In genomic region chr20:14997791-14998190, GRCh38 we compare ENCODE assay signal across 14 cellular contexts.
DNase-seq lines count a peak whose midpoint lies in the region; ATAC-seq, FAIRE-seq and TF ChIP-seq lines count a peak whose summit lies in the region.
"Had no signal": no experiment of that assay in that cellular context is flagged by ENCODE, and none has a peak within 500 bp of the region (broad histone marks: within the 10 kb centered on the region; RNA-seq: fewer than 3 reads in every experiment).

No MANE protein-coding gene starts in this region.

- H3K79me2 ChIP-seq in astrocyte (ENCODE audit: insufficient read depth, low read length) = no peaks in the 10 kb centered on the region

- H3K27ac ChIP-seq in astrocyte (ENCODE audit: low read depth, low read length) = peak overlapping the region; percentile 32
- peak overlapping the region; percentile 2 for H3K27ac ChIP-seq in foreskin keratinocyte
- no peak overlapping the region for H3K27ac ChIP-seq in CD4-positive, alpha-beta T cell (ENCODE audit: low read depth, low read length)

- peak; percentile 92 for ATAC-seq in foreskin keratinocyte
- ATAC-seq in HG03095 (IDR thresholded peaks at IDR 0.05; ENCODE audit: unreplicated experiment) = no peak
- ATAC-seq in CD4-positive, alpha-beta T cell (ENCODE audit: poor library complexity) = no peak
- ATAC-seq in GM18517 (IDR thresholded peaks at IDR 0.05; ENCODE audit: unreplicated experiment) = no peak

- H4K20me1 ChIP-seq in astrocyte (ENCODE audit: insufficient read depth, low read length) = no peaks in the 10 kb centered on the region

- H3K27me3 Mint-ChIP-seq in astrocyte (ENCODE audit: low read depth, unreplicated experiment) = no peaks in the 10 kb centered on the region
- no peaks in the 10 kb centered on the region for H3K27me3 Mint-ChIP-seq in CD4-positive, alpha-beta T cell

- no peaks in the 10 kb centered on the region for H3K4me1 ChIP-seq in astrocyte (ENCODE audit: insufficient read depth, low read length)
- H3K4me1 ChIP-seq in foreskin keratinocyte = peaks cover 4% of the 10 kb centered on the region

- H3K4me2 ChIP-seq in astrocyte (ENCODE audit: low read length) = no peak overlapping the region

- no peak overlapping the region for H2AFZ ChIP-seq in astrocyte (ENCODE audit: low read depth, low read length)

- no peak for TF ChIP-seq CTCF in astrocyte (IDR thresholded peaks at IDR 0.05; ENCODE audit: insufficient read depth, low read depth, low read length)
- TF ChIP-seq CTCF in foreskin keratinocyte (conservative IDR thresholded peaks at IDR 0.05) = peak; percentile 33
- TF ChIP-seq CTCF in CD4-positive, alpha-beta T cell (IDR thresholded peaks at IDR 0.05) = no peak

- POLR2A ChIA-PET in CD4-positive, alpha-beta T cell (lab: Charles Lee) = no interaction called here

- DNase-seq in AG08395 (ENCODE audit: low spot score) (peak; percentile 55), HS-5 (ENCODE audit: low read depth) (peak; percentile 80), astrocyte (ENCODE audit: low read depth) (peak; percentile 56), foreskin keratinocyte (peak; percentile 80 to 90), NCI-H1694 (lab: John Stamatoyannopoulos, UW) (no peak)
- no peak for DNase-seq in CD4-positive, alpha-beta T cell
- DNase-seq: activated CD4-positive, CD25-positive, alpha-beta regulatory T cell treated with anti-CD3 and anti-CD28 coated beads, Interleukin-2, amount 50 U/mL, for 72 hours; cortex of kidney; GOT3; NCI-H2081 treated with DMSO at 0.1 percent for 48 hours had no signal

- H3K27me3 ChIP-seq in astrocyte (ENCODE audit: insufficient read depth, low read length) = no peaks in the 10 kb centered on the region
- no peaks in the 10 kb centered on the region for H3K27me3 ChIP-seq in foreskin keratinocyte
- no peaks in the 10 kb centered on the region for H3K27me3 ChIP-seq in CD4-positive, alpha-beta T cell (ENCODE audit: control insufficient read depth, insufficient read depth, low read length)

- no peaks in the 10 kb centered on the region for H3K36me3 ChIP-seq in astrocyte (ENCODE audit: insufficient read depth, low read length)

- CTCF ChIA-PET in CD4-positive, alpha-beta T cell (lab: Charles Lee) = no interaction called here

- H3K4me3 Mint-ChIP-seq in astrocyte (ENCODE audit: unreplicated experiment) = peak overlapping the region; percentile 28
- no peak overlapping the region for H3K4me3 Mint-ChIP-seq in CD4-positive, alpha-beta T cell

- H3K4me3 ChIP-seq in astrocyte (ENCODE audit: insufficient read depth, low read depth, low read length) = no peak overlapping the region

- peak overlapping the region; percentile 89 for H3K27ac Mint-ChIP-seq in astrocyte (ENCODE audit: unreplicated experiment)
- H3K27ac Mint-ChIP-seq in CD4-positive, alpha-beta T cell = no peak overlapping the region

- H3K36me3 Mint-ChIP-seq in astrocyte (ENCODE audit: low read depth, unreplicated experiment) = no peaks in the 10 kb centered on the region
- H3K36me3 Mint-ChIP-seq in CD4-positive, alpha-beta T cell (ENCODE audit: low read depth) = no peaks in the 10 kb centered on the region

- peaks cover 20% of the 10 kb centered on the region for H3K9me3 Mint-ChIP-seq in astrocyte (ENCODE audit: unreplicated experiment)
- H3K9me3 Mint-ChIP-seq in CD4-positive, alpha-beta T cell = peaks cover 11% of the 10 kb centered on the region

- H3K9ac ChIP-seq in astrocyte (ENCODE audit: low read length) = no peak overlapping the region

- H3K4me1 Mint-ChIP-seq in astrocyte (ENCODE audit: low read depth, unreplicated experiment) = peaks cover 10% of the 10 kb centered on the region
- no peaks in the 10 kb centered on the region for H3K4me1 Mint-ChIP-seq in CD4-positive, alpha-beta T cell (ENCODE audit: low read depth)

- FAIRE-seq in astrocyte (lab: Jason Lieb, UNC) = peak; percentile 73
- FAIRE-seq: frontal cortex, GM19239 had no signal

- no peaks in the 10 kb centered on the region for H3K9me3 ChIP-seq in astrocyte (ENCODE audit: insufficient read depth, low read depth, low read length)
- H3K9me3 ChIP-seq in CD4-positive, alpha-beta T cell (ENCODE audit: control insufficient read depth, low read length) = no peaks in the 10 kb centered on the region

- intact Hi-C loops in CD4-positive, alpha-beta T cell (cut with DNase I, micrococcal nuclease) = no loop called here

Comparison
In these comparisons a context has a peak if more than half of its experiments do, and no peak if none do; other contexts are left out.
1. DNase-seq: peak in AG08395 (single experiment), HS-5 (single experiment), astrocyte (single experiment) and foreskin keratinocyte (2 of 2); none in NCI-H1694 (single experiment) and CD4-positive, alpha-beta T cell (0 of 10).